Comparison of ENCODE assay signal across 8 cellular contexts in the genomic region with DNA sequence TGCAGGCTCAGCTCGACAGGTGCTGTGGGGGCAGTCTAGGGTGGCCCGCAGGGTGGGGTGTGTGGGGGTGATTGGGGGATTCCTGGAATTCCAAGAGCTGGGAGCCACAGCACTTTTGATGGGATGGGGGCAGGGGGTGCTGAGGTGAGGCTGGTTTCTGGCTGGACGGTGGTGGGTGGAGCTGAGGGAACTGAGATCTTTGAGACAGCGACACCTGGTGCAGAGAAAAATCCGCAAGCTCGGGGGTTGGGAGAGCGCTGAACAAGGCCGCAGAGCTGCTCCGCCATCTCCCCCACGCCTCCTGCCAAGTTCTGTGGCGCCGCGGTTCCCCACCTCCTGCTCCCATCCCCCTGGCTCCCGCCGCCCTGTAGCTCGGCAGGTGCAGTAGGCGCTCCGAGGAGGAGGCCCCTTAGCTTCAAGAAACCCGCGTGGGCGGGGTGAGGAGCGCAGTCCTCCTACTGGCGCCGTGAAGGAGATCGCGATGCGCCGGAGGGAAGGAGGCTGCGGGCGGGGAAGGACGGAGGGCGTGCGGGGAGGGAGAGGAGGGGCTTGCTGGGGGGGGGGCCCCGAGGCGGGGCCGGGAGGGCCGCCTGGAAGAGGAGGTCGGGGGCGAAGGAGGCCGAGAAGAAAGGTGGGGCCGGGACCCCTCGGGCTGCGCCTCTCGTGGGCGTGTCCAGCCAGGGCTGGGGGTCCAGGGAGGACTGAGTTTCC. TPM values are rescaled to one million over a fixed set of nuclear protein-coding genes. Genes with fewer than 3 reads are reported as not detected.
A peak's percentile ranks its signal among the peaks of the same experiment; 100 is the strongest.
DNase-seq lines count a peak whose midpoint lies in the region; ATAC-seq, FAIRE-seq and TF ChIP-seq lines count a peak whose summit lies in the region.

No MANE protein-coding gene starts in this region.

- peak overlapping the region; percentile 97 for H3K9ac ChIP-seq in neuronal stem cell (ENCODE audit: low read depth, low read length, poor library complexity)
- peak overlapping the region in 4 of 5 donors; percentile 55 to 72 (median 66) for H3K9ac ChIP-seq in subcutaneous abdominal adipose tissue (ENCODE audit: low read length in 5 of 5)

- peak; percentile 84 for FAIRE-seq in G401.6 (lab: Jason Lieb, UNC)

- ATAC-seq in foreskin keratinocyte (peak; percentile 19), GM18870 (IDR thresholded peaks at IDR 0.05; ENCODE audit: unreplicated experiment) (no peak)

- peak overlapping the region; percentile 73 for H2BK12ac ChIP-seq in neuronal stem cell (ENCODE audit: low read length)

- H3K27ac ChIP-seq in foreskin keratinocyte: no peak overlapping the region
- peak overlapping the region; percentile 96 for H3K27ac ChIP-seq in neuronal stem cell (replicated peaks; ENCODE audit: low read length)
- H3K27ac ChIP-seq in subcutaneous abdominal adipose tissue (ENCODE audit: low read depth, low read length): peak overlapping the region; percentile 41

- peak overlapping the region; percentile 98 for H2AFZ ChIP-seq in neuronal stem cell (ENCODE audit: low read length)

- DNase-seq in MV-4-11 (lab: John Stamatoyannopoulos, UW) (peak; percentile 74), SIG-M5 treated with dmso at 0.1 percent for 504 hours (lab: John Stamatoyannopoulos, UW; ENCODE audit: unreplicated experiment) (peak; percentile 87), activated gamma-delta T cell treated with Interleukin-2 at 50 U/mL for 16 hours (peak; percentile 86), foreskin keratinocyte (peak in 1 of 2 donors; percentile 81), neuronal stem cell (ENCODE audit: low spot score) (no peak)

- no peak overlapping the region for H3K23ac ChIP-seq in neuronal stem cell (ENCODE audit: low read depth, low read length, poor library complexity)

- no peak overlapping the region for H4K91ac ChIP-seq in neuronal stem cell (ENCODE audit: low read depth, low read length, poor library complexity)

- peak overlapping the region; percentile 98 for H3K4ac ChIP-seq in neuronal stem cell (ENCODE audit: low read length)

- H3K36me3 ChIP-seq in neuronal stem cell (replicated peaks in 1 of 2; ENCODE audit: control insufficient read depth in 2 of 2, insufficient read depth in 2 of 2, low read length in 2 of 2): peaks cover 2 to 11% of the 10 kb centered on the region in 2 donors
- H3K36me3 ChIP-seq in subcutaneous abdominal adipose tissue (ENCODE audit: control insufficient read depth in 5 of 5, insufficient read depth in 5 of 5, low read length in 5 of 5): peaks cover 0 to 18% (median 9%) of the 10 kb centered on the region in 5 donors

- no CpG with 5 or more reads among the region's 45 CpGs for WGBS in neuronal stem cell (ENCODE audit: extremely low coverage in 2 of 2, insufficient read length in 2 of 2, insufficient replicate concordance in 1 of 2), 2 donors

- peaks cover 17% of the 10 kb centered on the region for H3K79me1 ChIP-seq in neuronal stem cell (ENCODE audit: low read depth, low read length)

- H3K27me3 ChIP-seq in foreskin keratinocyte: peaks cover 39% of the 10 kb centered on the region
- peaks cover 0 to 20% (median 4%) of the 10 kb centered on the region in 3 experiments for H3K27me3 ChIP-seq in neuronal stem cell (ENCODE audit: control insufficient read depth in 3 of 3, insufficient read depth in 3 of 3, low read depth in 1 of 3, low read length in 3 of 3)
- peaks cover 0 to 3% (median 0%) of the 10 kb centered on the region in 5 donors for H3K27me3 ChIP-seq in subcutaneous abdominal adipose tissue (ENCODE audit: control insufficient read depth in 5 of 5, insufficient read depth in 4 of 5, low read length in 5 of 5)

- H3K9me3 ChIP-seq in neuronal stem cell (replicated peaks in 1 of 2; ENCODE audit: control insufficient read depth in 2 of 2, insufficient read depth in 1 of 2, low read depth in 1 of 2, low read length in 2 of 2) (no peaks in the 10 kb centered on the region), subcutaneous abdominal adipose tissue (ENCODE audit: control insufficient read depth in 5 of 5, low read length in 5 of 5) (no peaks in the 10 kb centered on the region)

- H2BK5ac ChIP-seq in neuronal stem cell (ENCODE audit: low read length): peak overlapping the region; percentile 96

- H2AK5ac ChIP-seq in neuronal stem cell (ENCODE audit: low read depth, low read length): peak overlapping the region; percentile 98

- H3K4me3 ChIP-seq in neuronal stem cell (ENCODE audit: low read length in 2 of 2) (peak overlapping the region; percentile 68 to 83), subcutaneous abdominal adipose tissue (ENCODE audit: low read depth in 1 of 5, low read length in 5 of 5) (peak overlapping the region; percentile 40 to 84 (median 75))

- H2BK120ac ChIP-seq in neuronal stem cell (ENCODE audit: low read depth, low read length): peak overlapping the region; percentile 81

- peak; percentile 87 for TF ChIP-seq CTCF in foreskin keratinocyte (conservative IDR thresholded peaks at IDR 0.05)

- H3K4me2 ChIP-seq in neuronal stem cell (ENCODE audit: insufficient read depth, low read length, poor library complexity, severe bottlenecking): peak overlapping the region; percentile 98

- no peak overlapping the region for H4K8ac ChIP-seq in neuronal stem cell (ENCODE audit: low read depth, low read length)

- H3K4me1 ChIP-seq in foreskin keratinocyte (peaks cover 2% of the 10 kb centered on the region), neuronal stem cell (ENCODE audit: control insufficient read depth in 2 of 2, insufficient read depth in 1 of 2, low read depth in 1 of 2, low read length in 2 of 2) (peaks cover 30% of the 10 kb centered on the region in 2 donors), subcutaneous abdominal adipose tissue (ENCODE audit: control insufficient read depth in 5 of 5, insufficient read depth in 5 of 5, low read length in 5 of 5) (peaks cover 5 to 66% (median 54%) of the 10 kb centered on the region in 5 donors)

- peak overlapping the region; percentile 97 for H2BK15ac ChIP-seq in neuronal stem cell (ENCODE audit: low read length)

- H3K14ac ChIP-seq in neuronal stem cell (ENCODE audit: low read length): peak overlapping the region; percentile 100

- peak overlapping the region; percentile 100 for H3K18ac ChIP-seq in neuronal stem cell (ENCODE audit: low read length)

RNA-seq across cellular contexts. Expression of a gene that starts 1.3 kb away (rescaled TPM):
- 30.0 and 32.5 TPM in 2 replicates for total RNA-seq in foreskin keratinocyte
- 37.7 and 41.6 TPM in 2 replicates for polyA plus RNA-seq in foreskin keratinocyte
- 13.4 TPM for polyA plus RNA-seq in neuronal stem cell (2013, experiment 1 of 2)
- polyA plus RNA-seq in neuronal stem cell (2013, experiment 2 of 2): 11.7 TPM

RNA-seq across cellular contexts. Expression of a gene that starts 3.1 kb away (rescaled TPM):
- 4.2 and 5.4 TPM in 2 replicates for total RNA-seq in foreskin keratinocyte
- 9.7 and 16.0 TPM in 2 replicates for polyA plus RNA-seq in foreskin keratinocyte
- polyA plus RNA-seq in neuronal stem cell (2013, experiment 1 of 2): 98.0 TPM
- polyA plus RNA-seq in neuronal stem cell (2013, experiment 2 of 2): 93.7 TPM

RNA-seq across cellular contexts. Expression of a gene that starts 15.1 kb away (rescaled TPM):
- total RNA-seq in foreskin keratinocyte: 2.2 TPM in 2 replicates
- polyA plus RNA-seq in foreskin keratinocyte: 3.6 and 4.0 TPM in 2 replicates
- polyA plus RNA-seq in neuronal stem cell (2013, experiment 1 of 2): 16.9 TPM
- 15.2 TPM for polyA plus RNA-seq in neuronal stem cell (2013, experiment 2 of 2)

RNA-seq across cellular contexts. Expression of a gene that starts 36.6 kb away (rescaled TPM):
- total RNA-seq in foreskin keratinocyte: 0.53 and 1.3 TPM in 2 replicates
- polyA plus RNA-seq in foreskin keratinocyte: 0.76 and 1.6 TPM in 2 replicates
- 7.2 TPM for polyA plus RNA-seq in neuronal stem cell (2013, experiment 1 of 2)
- polyA plus RNA-seq in neuronal stem cell (2013, experiment 2 of 2): 6.3 TPM
